Comparison of ENCODE assay signal across 16 cellular contexts in genomic region chr19:32018014-32018413, GRCh38.
DNase-seq lines count a peak whose midpoint lies in the region; ATAC-seq and TF ChIP-seq lines count a peak whose summit lies in the region.
"Had no signal": no experiment of that assay in that cellular context is flagged by ENCODE, and none has a peak within 500 bp of the region (broad histone marks: within the 10 kb centered on the region; RNA-seq: fewer than 3 reads in every experiment).

No MANE protein-coding gene starts in this region.

- DNase-seq in AG04449 (ENCODE audit: low read depth, low spot score) (peak; percentile 5), MV-4-11 (lab: John Stamatoyannopoulos, UW) (peak; percentile 82), epithelial cell of esophagus (ENCODE audit: low read depth) (peak; percentile 32), prostate gland (ENCODE audit: low spot score) (peak; percentile 76), endothelial cell (ENCODE audit: low spot score) (no peak)
- no peak for DNase-seq in stimulated activated CD4-positive, alpha-beta T cell treated with anti-CD3 and anti-CD28 coated beads, Interleukin-4, amount 100 ng/mL, for 1 hour
- DNase-seq: activated CD4-positive, alpha-beta T cell treated with anti-CD3 and anti-CD28 coated beads, Interleukin-2, amount 50 U/mL, for 48 hours; DMS79; NCI-H1694 treated with DMSO at 0.1 percent for 48 hours; NCI-H510A; Peyer's patch; stimulated activated CD4-positive, alpha-beta T cell treated with anti-CD3 and anti-CD28 coated beads, Interleukin-15, amount 100 ng/mL, for 24 hours; T-helper 9 cell; testis had no signal

- POLR2A ChIA-PET in AG04449 (lab: Yijun Ruan, JAX): no interaction called here

- no peaks in the 10 kb centered on the region for H3K9me3 ChIP-seq in prostate gland
- H3K9me3 ChIP-seq: Peyer's patch, testis had no signal

- H3K27me3 ChIP-seq in prostate gland (replicated peaks; ENCODE audit: insufficient read depth): no peaks in the 10 kb centered on the region
- H3K27me3 ChIP-seq: Peyer's patch, testis had no signal

- intact Hi-C loops in prostate gland (cut with DNase I): no loop called here

- ATAC-seq in HG02973 (IDR thresholded peaks at IDR 0.05; ENCODE audit: unreplicated experiment) (no peak), GM19324 (IDR thresholded peaks at IDR 0.05; ENCODE audit: low FRiP score, unreplicated experiment) (no peak)

- TF ChIP-seq CTCF in AG04449 (IDR thresholded peaks at IDR 0.05; ENCODE audit: insufficient read depth, low read length, missing control alignments): no peak
- no peak for TF ChIP-seq CTCF in epithelial cell of esophagus (IDR thresholded peaks at IDR 0.05; ENCODE audit: insufficient read depth, low read depth, low read length, missing control alignments)
- no peak for TF ChIP-seq CTCF in prostate gland (IDR thresholded peaks at IDR 0.05)
- TF ChIP-seq CTCF in endothelial cell (IDR thresholded peaks at IDR 0.05; ENCODE audit: unreplicated experiment): no peak

- TF ChIP-seq POLR2A in prostate gland (IDR thresholded peaks at IDR 0.05): no peak

- no peaks in the 10 kb centered on the region for H3K36me3 ChIP-seq in prostate gland
- H3K36me3 ChIP-seq: Peyer's patch had no signal

- CTCF ChIA-PET in AG04449 (lab: Yijun Ruan, JAX): no interaction called here

- no peak overlapping the region for H3K27ac Mint-ChIP-seq in endothelial cell (ENCODE audit: unreplicated experiment)

- peaks cover 7% of the 10 kb centered on the region for H3K4me1 Mint-ChIP-seq in endothelial cell (ENCODE audit: unreplicated experiment)

- H3K4me3 ChIP-seq in AG04449 (ENCODE audit: low read depth, low read length) (no peak overlapping the region), epithelial cell of esophagus (ENCODE audit: low read length) (no peak overlapping the region), prostate gland (no peak overlapping the region)
- H3K4me3 ChIP-seq: Peyer's patch, testis had no signal

- no peak overlapping the region for H3K4me3 Mint-ChIP-seq in endothelial cell (ENCODE audit: unreplicated experiment)

- H3K27me3 Mint-ChIP-seq in endothelial cell (ENCODE audit: unreplicated experiment): peaks cover 4% of the 10 kb centered on the region

- H3K4me1 ChIP-seq in prostate gland (replicated peaks): peaks cover under 1% of the 10 kb centered on the region
- H3K4me1 ChIP-seq: Peyer's patch had no signal

- H3K27ac ChIP-seq in prostate gland: peak overlapping the region; percentile 47 to 67
- H3K27ac ChIP-seq: Peyer's patch, testis had no signal

- peaks cover 4% of the 10 kb centered on the region for H3K36me3 Mint-ChIP-seq in endothelial cell (ENCODE audit: low read depth, unreplicated experiment)

- WGBS in prostate gland: 3% methylated on average over 6 of the region's 6 CpGs

- peaks cover 6% of the 10 kb centered on the region for H3K9me3 Mint-ChIP-seq in endothelial cell (ENCODE audit: unreplicated experiment)

Comparison
In these comparisons a context has a peak if more than half of its experiments do, and no peak if none do; other contexts are left out.
1. DNase-seq: peak in AG04449 (single experiment), MV-4-11 (single experiment), epithelial cell of esophagus (single experiment) and prostate gland (single experiment); none in stimulated activated CD4-positive, alpha-beta T cell treated with anti-CD3 and anti-CD28 coated beads, Interleukin-4, amount 100 ng/mL, for 1 hour (single experiment) and endothelial cell (single experiment).